Comparison of ENCODE assay signal across 3 cellular contexts in the genomic region with DNA sequence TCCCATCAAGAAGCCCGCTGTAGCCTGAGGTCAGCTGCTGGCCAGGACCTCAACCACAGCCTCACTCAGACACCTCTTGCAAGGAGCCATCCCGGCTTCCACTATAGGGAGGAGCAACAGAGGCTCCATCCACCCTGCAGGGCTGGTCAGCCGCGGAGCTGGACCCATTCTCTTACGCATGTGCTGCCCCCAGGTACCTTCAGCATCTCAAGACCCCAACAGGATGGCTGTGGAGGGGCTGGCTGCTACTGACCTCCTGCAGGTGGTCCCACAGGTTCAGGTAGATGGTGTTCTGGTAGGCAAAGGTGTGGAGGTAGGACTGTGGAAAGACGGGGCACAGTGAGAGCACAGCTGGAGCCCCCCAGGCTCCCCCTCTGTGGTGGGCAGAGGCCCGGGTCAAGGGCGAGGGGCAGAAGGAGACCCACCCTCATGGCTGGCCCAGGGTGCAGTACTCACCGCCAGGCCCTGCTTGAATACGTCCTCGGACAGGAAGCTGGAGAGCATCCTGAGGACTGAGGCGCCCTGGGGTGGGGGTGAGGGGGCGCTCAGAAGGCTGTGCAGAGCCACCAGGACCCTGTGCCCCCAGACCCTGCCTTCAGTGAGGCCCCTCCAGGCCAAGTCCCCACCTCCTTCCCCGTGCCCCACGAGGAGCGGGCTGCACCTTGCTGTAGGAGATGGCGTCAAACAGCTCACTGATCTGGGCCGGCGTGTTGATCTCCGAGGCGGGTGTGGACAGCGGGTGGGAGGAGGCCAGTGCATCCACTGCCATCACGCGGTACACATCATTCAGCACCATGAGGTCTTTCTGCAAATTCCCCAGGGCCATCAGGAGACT.
TF ChIP-seq lines count a peak whose summit lies in the region.

No MANE protein-coding gene starts in this region.

TF ChIP-seq in SK-N-SH, 30 proteins besides CTCF, POLR2A, EP300 and RAD21 (continued from another document):
- TF ChIP-seq CHD2 (IDR thresholded peaks at IDR 0.05; ENCODE audit: low read length, partially characterized antibody): no peak

TF ChIP-seq in SK-N-SH treated with all-trans-retinoic acid at 6 μM for 48 hours, 23 proteins besides CTCF, POLR2A, EP300 and RAD21 (continued from another document):
- TF ChIP-seq, protein P1, sequence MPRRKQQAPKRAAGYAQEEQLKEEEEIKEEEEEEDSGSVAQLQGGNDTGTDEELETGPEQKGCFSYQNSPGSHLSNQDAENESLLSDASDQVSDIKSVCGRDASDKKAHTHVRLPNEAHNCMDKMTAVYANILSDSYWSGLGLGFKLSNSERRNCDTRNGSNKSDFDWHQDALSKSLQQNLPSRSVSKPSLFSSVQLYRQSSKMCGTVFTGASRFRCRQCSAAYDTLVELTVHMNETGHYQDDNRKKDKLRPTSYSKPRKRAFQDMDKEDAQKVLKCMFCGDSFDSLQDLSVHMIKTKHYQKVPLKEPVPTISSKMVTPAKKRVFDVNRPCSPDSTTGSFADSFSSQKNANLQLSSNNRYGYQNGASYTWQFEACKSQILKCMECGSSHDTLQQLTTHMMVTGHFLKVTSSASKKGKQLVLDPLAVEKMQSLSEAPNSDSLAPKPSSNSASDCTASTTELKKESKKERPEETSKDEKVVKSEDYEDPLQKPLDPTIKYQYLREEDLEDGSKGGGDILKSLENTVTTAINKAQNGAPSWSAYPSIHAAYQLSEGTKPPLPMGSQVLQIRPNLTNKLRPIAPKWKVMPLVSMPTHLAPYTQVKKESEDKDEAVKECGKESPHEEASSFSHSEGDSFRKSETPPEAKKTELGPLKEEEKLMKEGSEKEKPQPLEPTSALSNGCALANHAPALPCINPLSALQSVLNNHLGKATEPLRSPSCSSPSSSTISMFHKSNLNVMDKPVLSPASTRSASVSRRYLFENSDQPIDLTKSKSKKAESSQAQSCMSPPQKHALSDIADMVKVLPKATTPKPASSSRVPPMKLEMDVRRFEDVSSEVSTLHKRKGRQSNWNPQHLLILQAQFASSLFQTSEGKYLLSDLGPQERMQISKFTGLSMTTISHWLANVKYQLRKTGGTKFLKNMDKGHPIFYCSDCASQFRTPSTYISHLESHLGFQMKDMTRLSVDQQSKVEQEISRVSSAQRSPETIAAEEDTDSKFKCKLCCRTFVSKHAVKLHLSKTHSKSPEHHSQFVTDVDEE (CRISPR knock-in tag; IDR thresholded peaks at IDR 0.05): no peak
- TF ChIP-seq PPARA (CRISPR knock-in tag; IDR thresholded peaks at IDR 0.05; ENCODE audit: borderline replicate concordance) (no peak), ISL1 (CRISPR knock-in tag; IDR thresholded peaks at IDR 0.05) (no peak), ZNF8 (CRISPR knock-in tag; IDR thresholded peaks at IDR 0.05) (no peak)
- TF ChIP-seq, protein P2, sequence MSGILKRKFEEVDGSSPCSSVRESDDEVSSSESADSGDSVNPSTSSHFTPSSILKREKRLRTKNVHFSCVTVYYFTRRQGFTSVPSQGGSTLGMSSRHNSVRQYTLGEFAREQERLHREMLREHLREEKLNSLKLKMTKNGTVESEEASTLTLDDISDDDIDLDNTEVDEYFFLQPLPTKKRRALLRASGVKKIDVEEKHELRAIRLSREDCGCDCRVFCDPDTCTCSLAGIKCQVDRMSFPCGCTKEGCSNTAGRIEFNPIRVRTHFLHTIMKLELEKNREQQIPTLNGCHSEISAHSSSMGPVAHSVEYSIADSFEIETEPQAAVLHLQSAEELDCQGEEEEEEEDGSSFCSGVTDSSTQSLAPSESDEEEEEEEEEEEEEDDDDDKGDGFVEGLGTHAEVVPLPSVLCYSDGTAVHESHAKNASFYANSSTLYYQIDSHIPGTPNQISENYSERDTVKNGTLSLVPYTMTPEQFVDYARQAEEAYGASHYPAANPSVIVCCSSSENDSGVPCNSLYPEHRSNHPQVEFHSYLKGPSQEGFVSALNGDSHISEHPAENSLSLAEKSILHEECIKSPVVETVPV (CRISPR knock-in tag; IDR thresholded peaks at IDR 0.05): no peak

TF ChIP-seq in liver, 16 proteins besides CTCF, POLR2A, EP300 and RAD21 (continued from another document):
- TF ChIP-seq, protein P3, sequence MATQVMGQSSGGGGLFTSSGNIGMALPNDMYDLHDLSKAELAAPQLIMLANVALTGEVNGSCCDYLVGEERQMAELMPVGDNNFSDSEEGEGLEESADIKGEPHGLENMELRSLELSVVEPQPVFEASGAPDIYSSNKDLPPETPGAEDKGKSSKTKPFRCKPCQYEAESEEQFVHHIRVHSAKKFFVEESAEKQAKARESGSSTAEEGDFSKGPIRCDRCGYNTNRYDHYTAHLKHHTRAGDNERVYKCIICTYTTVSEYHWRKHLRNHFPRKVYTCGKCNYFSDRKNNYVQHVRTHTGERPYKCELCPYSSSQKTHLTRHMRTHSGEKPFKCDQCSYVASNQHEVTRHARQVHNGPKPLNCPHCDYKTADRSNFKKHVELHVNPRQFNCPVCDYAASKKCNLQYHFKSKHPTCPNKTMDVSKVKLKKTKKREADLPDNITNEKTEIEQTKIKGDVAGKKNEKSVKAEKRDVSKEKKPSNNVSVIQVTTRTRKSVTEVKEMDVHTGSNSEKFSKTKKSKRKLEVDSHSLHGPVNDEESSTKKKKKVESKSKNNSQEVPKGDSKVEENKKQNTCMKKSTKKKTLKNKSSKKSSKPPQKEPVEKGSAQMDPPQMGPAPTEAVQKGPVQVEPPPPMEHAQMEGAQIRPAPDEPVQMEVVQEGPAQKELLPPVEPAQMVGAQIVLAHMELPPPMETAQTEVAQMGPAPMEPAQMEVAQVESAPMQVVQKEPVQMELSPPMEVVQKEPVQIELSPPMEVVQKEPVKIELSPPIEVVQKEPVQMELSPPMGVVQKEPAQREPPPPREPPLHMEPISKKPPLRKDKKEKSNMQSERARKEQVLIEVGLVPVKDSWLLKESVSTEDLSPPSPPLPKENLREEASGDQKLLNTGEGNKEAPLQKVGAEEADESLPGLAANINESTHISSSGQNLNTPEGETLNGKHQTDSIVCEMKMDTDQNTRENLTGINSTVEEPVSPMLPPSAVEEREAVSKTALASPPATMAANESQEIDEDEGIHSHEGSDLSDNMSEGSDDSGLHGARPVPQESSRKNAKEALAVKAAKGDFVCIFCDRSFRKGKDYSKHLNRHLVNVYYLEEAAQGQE (IDR thresholded peaks at IDR 0.05): no peak
- TF ChIP-seq, protein P4, sequence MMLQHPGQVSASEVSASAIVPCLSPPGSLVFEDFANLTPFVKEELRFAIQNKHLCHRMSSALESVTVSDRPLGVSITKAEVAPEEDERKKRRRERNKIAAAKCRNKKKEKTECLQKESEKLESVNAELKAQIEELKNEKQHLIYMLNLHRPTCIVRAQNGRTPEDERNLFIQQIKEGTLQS (IDR thresholded peaks at IDR 0.05): no peak
- TF ChIP-seq EGR1 (IDR thresholded peaks at IDR 0.05; ENCODE audit: low read depth in 2 of 2) (no peak), SP1 (IDR thresholded peaks at IDR 0.05) (no peak), FOXA1 (IDR thresholded peaks at IDR 0.05) (no peak), NR2F2 (IDR thresholded peaks at IDR 0.05) (no peak), YY1 (IDR thresholded peaks at IDR 0.05) (no peak), FOXA2 (IDR thresholded peaks at IDR 0.05) (no peak), GABPA (IDR thresholded peaks at IDR 0.05 in 1 of 2, conservative IDR thresholded peaks at IDR 0.05 in 1 of 2) (no peak)
- TF ChIP-seq, protein P5, sequence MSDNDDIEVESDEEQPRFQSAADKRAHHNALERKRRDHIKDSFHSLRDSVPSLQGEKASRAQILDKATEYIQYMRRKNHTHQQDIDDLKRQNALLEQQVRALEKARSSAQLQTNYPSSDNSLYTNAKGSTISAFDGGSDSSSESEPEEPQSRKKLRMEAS (IDR thresholded peaks at IDR 0.05): no peak
- TF ChIP-seq, protein P6, sequence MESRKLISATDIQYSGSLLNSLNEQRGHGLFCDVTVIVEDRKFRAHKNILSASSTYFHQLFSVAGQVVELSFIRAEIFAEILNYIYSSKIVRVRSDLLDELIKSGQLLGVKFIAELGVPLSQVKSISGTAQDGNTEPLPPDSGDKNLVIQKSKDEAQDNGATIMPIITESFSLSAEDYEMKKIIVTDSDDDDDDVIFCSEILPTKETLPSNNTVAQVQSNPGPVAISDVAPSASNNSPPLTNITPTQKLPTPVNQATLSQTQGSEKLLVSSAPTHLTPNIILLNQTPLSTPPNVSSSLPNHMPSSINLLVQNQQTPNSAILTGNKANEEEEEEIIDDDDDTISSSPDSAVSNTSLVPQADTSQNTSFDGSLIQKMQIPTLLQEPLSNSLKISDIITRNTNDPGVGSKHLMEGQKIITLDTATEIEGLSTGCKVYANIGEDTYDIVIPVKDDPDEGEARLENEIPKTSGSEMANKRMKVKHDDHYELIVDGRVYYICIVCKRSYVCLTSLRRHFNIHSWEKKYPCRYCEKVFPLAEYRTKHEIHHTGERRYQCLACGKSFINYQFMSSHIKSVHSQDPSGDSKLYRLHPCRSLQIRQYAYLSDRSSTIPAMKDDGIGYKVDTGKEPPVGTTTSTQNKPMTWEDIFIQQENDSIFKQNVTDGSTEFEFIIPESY (IDR thresholded peaks at IDR 0.05): no peak
